In genomic region chr17:57517216-57517518, GRCh38 we compare ENCODE assay signal across 20 cellular contexts.
DNase-seq lines count a peak whose midpoint lies in the region; ATAC-seq and TF ChIP-seq lines count a peak whose summit lies in the region.
"Had no signal": no experiment of that assay in that cellular context is flagged by ENCODE, and none has a peak within 500 bp of the region (broad histone marks: within the 10 kb centered on the region; RNA-seq: fewer than 3 reads in every experiment).

No MANE protein-coding gene starts in this region.

- H3K79me2 ChIP-seq in Karpas-422 (ENCODE audit: low read length) = peaks cover 84% of the 10 kb centered on the region

- H2AFZ ChIP-seq in Karpas-422 (ENCODE audit: low read length) = no peak overlapping the region

- no peak overlapping the region for H3K4me3 ChIP-seq in Caco-2 (ENCODE audit: low read depth, low read length)
- no peak overlapping the region for H3K4me3 ChIP-seq in Karpas-422 (ENCODE audit: low read length)
- H3K4me3 ChIP-seq: tibial nerve had no signal

- POLR2A ChIA-PET in Caco-2 (lab: Charles Lee) (interaction anchor here (1.4 kb wide), 1 partner anchor 11 kb away, joined by 7 read pairs; no protein-coding TSS in a partner anchor), HEK293T (lab: Yijun Ruan, JAX) (no interaction called here)

- H3K9me2 ChIP-seq in Karpas-422 (replicated peaks; ENCODE audit: insufficient read depth, low read length) = no peaks in the 10 kb centered on the region
- H3K9me2 ChIP-seq: SK-N-SH had no signal

- H3K4me1 Mint-ChIP-seq in Caco-2 (ENCODE audit: low read depth, unreplicated experiment) = peaks cover 45% of the 10 kb centered on the region
- peaks cover 67% of the 10 kb centered on the region for H3K4me1 Mint-ChIP-seq in osteocyte (ENCODE audit: unreplicated experiment)

- intact Hi-C loops in Caco-2 (cut with micrococcal nuclease; ENCODE audit: unreplicated experiment) (loop anchor here (1.0 to 5.0 kb wide), 5 partner anchors 11 to 145 kb away; no protein-coding TSS in a partner anchor), left ventricle myocardium superior (cut with micrococcal nuclease) (loop anchor here (5.0 kb wide), 1 partner anchor 50 kb away; no protein-coding TSS in a partner anchor)

- no peaks in the 10 kb centered on the region for H4K20me1 ChIP-seq in Karpas-422 (ENCODE audit: insufficient read depth, low read depth, low read length)

- H3K27ac Mint-ChIP-seq in Caco-2 (ENCODE audit: unreplicated experiment) = peak overlapping the region; percentile 94
- H3K27ac Mint-ChIP-seq in osteocyte (ENCODE audit: unreplicated experiment) = peak overlapping the region; percentile 47
- H3K27ac Mint-ChIP-seq: activated CD8-positive, alpha-beta T cell treated with anti-CD3 and anti-CD28 coated beads, Interleukin-2, amount 10 ng/mL, durations not matched to agents 7 days and 5 days; activated naive CD4-positive, alpha-beta T cell treated with anti-CD3 and anti-CD28 coated beads, Interleukin-2, amount 50 U/mL, for 24 hours; T-helper 2 cell treated with Interferon-gamma antibody and Interleukin-4, amounts not matched to agents 5 μg/mL and 100 μg/mL, for 36 hours had no signal

- no peaks in the 10 kb centered on the region for H3K9me3 Mint-ChIP-seq in Caco-2 (ENCODE audit: unreplicated experiment)
- no peaks in the 10 kb centered on the region for H3K9me3 Mint-ChIP-seq in osteocyte (ENCODE audit: unreplicated experiment)
- H3K9me3 Mint-ChIP-seq: activated naive CD4-positive, alpha-beta T cell treated with anti-CD3 and anti-CD28 coated beads, Interleukin-2, amount 50 U/mL, for 24 hours; T-helper 2 cell treated with Interferon-gamma antibody and Interleukin-4, amounts not matched to agents 5 μg/mL and 100 μg/mL, for 36 hours had no signal

- ATAC-seq in left ventricle myocardium superior (peak; percentile 62), GM19397 (IDR thresholded peaks at IDR 0.05; ENCODE audit: unreplicated experiment) (no peak)
- ATAC-seq: activated CD8-positive, alpha-beta T cell treated with anti-CD3 and anti-CD28 coated beads, Interleukin-2, amount 10 ng/mL, durations not matched to agents 7 days and 5 days; stimulated activated naive CD8-positive, alpha-beta T cell treated with anti-CD3 and anti-CD28 coated beads, Interleukin-15, Interleukin-2, amounts not matched to agents 100 U/mL and 50 U/mL, for 24 hours had no signal

- CTCF ChIA-PET in Caco-2 (lab: Charles Lee) (interaction anchor here (1.5 to 2.8 kb wide), 2 partner anchors 11 to 274 kb away, joined by 10 to 12 read pairs; no protein-coding TSS in a partner anchor), HEK293T (lab: Yijun Ruan, JAX) (no interaction called here)

- peaks cover 49% of the 10 kb centered on the region for H3K36me3 Mint-ChIP-seq in Caco-2 (ENCODE audit: insufficient read depth, unreplicated experiment)
- peaks cover 3% of the 10 kb centered on the region for H3K36me3 Mint-ChIP-seq in osteocyte (ENCODE audit: unreplicated experiment)
- H3K36me3 Mint-ChIP-seq: activated naive CD4-positive, alpha-beta T cell treated with anti-CD3 and anti-CD28 coated beads, Interleukin-2, amount 50 U/mL, for 24 hours had no signal

- no peaks in the 10 kb centered on the region for H3K36me3 ChIP-seq in Caco-2 (ENCODE audit: control insufficient read depth, insufficient read depth, low read length)
- 0 out of 2 replicates have a peak, but pooled peaks cover 3% of the 10 kb centered on the region for H3K36me3 ChIP-seq in Karpas-422 (ENCODE audit: insufficient read depth, low read length)
- H3K36me3 ChIP-seq: tibial nerve had no signal

- BruUV-seq in Caco-2 (replicated peaks; lab: Mats Ljungman, UMichigan) = no TSS peak

- peaks cover 52% of the 10 kb centered on the region for H3K4me1 ChIP-seq in Caco-2
- peaks cover 96% of the 10 kb centered on the region for H3K4me1 ChIP-seq in Karpas-422 (ENCODE audit: low read length)
- H3K4me1 ChIP-seq: tibial nerve had no signal

- no peaks in the 10 kb centered on the region for H3K27me3 ChIP-seq in Caco-2 (replicated peaks; ENCODE audit: control insufficient read depth, insufficient read depth, low read length)
- H3K27me3 ChIP-seq in Karpas-422 (ENCODE audit: low read length) = no peaks in the 10 kb centered on the region
- H3K27me3 ChIP-seq: tibial nerve had no signal

- H3K9ac ChIP-seq in Karpas-422 (ENCODE audit: low read length) = peak overlapping the region; percentile 32; the same call in 1 of the 2 replicates
- H3K9ac ChIP-seq: SK-N-SH had no signal

- no peak for TF ChIP-seq CTCF in Caco-2 (IDR thresholded peaks at IDR 0.05; ENCODE audit: insufficient read depth in 1 of 2, low read depth in 1 of 2, low read length in 1 of 2, severe bottlenecking in 1 of 2, unreplicated experiment in 1 of 2)
- TF ChIP-seq CTCF in osteocyte (IDR thresholded peaks at IDR 0.05) = no peak

- no peaks in the 10 kb centered on the region for H3K27me3 Mint-ChIP-seq in Caco-2 (ENCODE audit: insufficient read depth, unreplicated experiment)
- no peaks in the 10 kb centered on the region for H3K27me3 Mint-ChIP-seq in osteocyte (ENCODE audit: unreplicated experiment)
- H3K27me3 Mint-ChIP-seq: activated naive CD4-positive, alpha-beta T cell treated with anti-CD3 and anti-CD28 coated beads, Interleukin-2, amount 50 U/mL, for 24 hours had no signal

- DNase-seq in Caco-2 = no peak
- DNase-seq in Karpas-422 = no peak
- DNase-seq in left ventricle myocardium superior = no peak
- no peak for DNase-seq in osteocyte (ENCODE audit: extremely low spot score, unreplicated experiment)
- no peak for DNase-seq in hepatic stellate cell (ENCODE audit: low spot score)
- DNase-seq in UCSD-AML1 (lab: John Stamatoyannopoulos, UW; ENCODE audit: unreplicated experiment) = no peak
- DNase-seq in HEK293T (ENCODE audit: extremely low spot score) = no peak
- DNase-seq: activated CD4-positive, CD25-positive, alpha-beta regulatory T cell; activated CD8-positive, alpha-beta T cell treated with anti-CD3 and anti-CD28 coated beads, Interleukin-2, amount 10 ng/mL, durations not matched to agents 7 days and 5 days; activated T-cell treated with anti-CD3 and anti-CD28 coated beads, Interleukin-2, amount 50 U/mL, for 1 hour; NCI-H1092 treated with DMSO at 0.1 percent for 48 hours; NCI-H2029; NCI-H446 treated with DMSO at 0.1 percent for 48 hours; SK-N-SH; stimulated activated CD4-positive, alpha-beta T cell treated with anti-CD3 and anti-CD28 coated beads, Interleukin-4, amount 100 ng/mL, for 1 hour; stimulated activated naive CD8-positive, alpha-beta T cell treated with anti-CD3 and anti-CD28 coated beads, Interleukin-15, Interleukin-2, amounts not matched to agents 100 U/mL and 50 U/mL, for 24 hours had no signal

- H3K4me3 Mint-ChIP-seq in Caco-2 (ENCODE audit: unreplicated experiment) (peak overlapping the region; percentile 60), osteocyte (ENCODE audit: unreplicated experiment) (no peak overlapping the region)
- H3K4me3 Mint-ChIP-seq: activated CD8-positive, alpha-beta T cell treated with anti-CD3 and anti-CD28 coated beads, Interleukin-2, amount 10 ng/mL, durations not matched to agents 7 days and 5 days; activated naive CD4-positive, alpha-beta T cell treated with anti-CD3 and anti-CD28 coated beads, Interleukin-2, amount 50 U/mL, for 24 hours; T-helper 2 cell treated with Interferon-gamma antibody and Interleukin-4, amounts not matched to agents 5 μg/mL and 100 μg/mL, for 36 hours had no signal

- H3K9me3 ChIP-seq in Caco-2 = no peaks in the 10 kb centered on the region
- no peaks in the 10 kb centered on the region for H3K9me3 ChIP-seq in Karpas-422 (ENCODE audit: low read length)
- H3K9me3 ChIP-seq: SK-N-SH, tibial nerve had no signal

- H3K27ac ChIP-seq in Karpas-422 (ENCODE audit: low read length) = peak overlapping the region; percentile 100
- H3K27ac ChIP-seq: tibial nerve had no signal

- no peak overlapping the region for H3K4me2 ChIP-seq in Karpas-422 (ENCODE audit: low read depth, low read length, poor library complexity, severe bottlenecking)
- H3K4me2 ChIP-seq: SK-N-SH had no signal

TF ChIP-seq in HEK293T, 16 proteins besides CTCF, POLR2A, EP300 and RAD21:
- TF ChIP-seq PKNOX1 (IDR thresholded peaks at IDR 0.05) = no peak
- TF ChIP-seq TARDBP (IDR thresholded peaks at IDR 0.05) = no peak
- TF ChIP-seq BHLHE40 (IDR thresholded peaks at IDR 0.05; ENCODE audit: borderline replicate concordance) = no peak
- no peak for TF ChIP-seq SUZ12 (IDR thresholded peaks at IDR 0.05)
- TF ChIP-seq NFRKB (IDR thresholded peaks at IDR 0.05) = no peak
- no peak for TF ChIP-seq ARNT (IDR thresholded peaks at IDR 0.05)
- TF ChIP-seq FOXA1 (IDR thresholded peaks at IDR 0.05) = no peak
- TF ChIP-seq L3MBTL2 (conservative IDR thresholded peaks at IDR 0.05) = no peak
- no peak for TF ChIP-seq HDGF (IDR thresholded peaks at IDR 0.05; ENCODE audit: borderline replicate concordance)
